ENCODE assay signal across 8 cellular contexts in genomic region chr14:87049886-87050820, GRCh38.
DNase-seq lines count a peak whose midpoint lies in the region; ATAC-seq and TF ChIP-seq lines count a peak whose summit lies in the region.

No MANE protein-coding gene starts in this region.

- H3K27me3 ChIP-seq in HL-60 (ENCODE audit: insufficient read depth, poor library complexity, severe bottlenecking) (no peaks in the 10 kb centered on the region), SJCRH30 (no peaks in the 10 kb centered on the region), spleen (replicated peaks in 1 of 7) (no peaks in the 10 kb centered on the region)

- ATAC-seq in left cardiac atrium (no peak), HG02763 (IDR thresholded peaks at IDR 0.05; ENCODE audit: unreplicated experiment) (no peak)

- H3K36me3 ChIP-seq in SJCRH30 (no peaks in the 10 kb centered on the region), spleen (no peaks in the 10 kb centered on the region)

- intact Hi-C loops in spleen (cut with DNase I; ENCODE audit: low total_unique reads) = no loop called here
- intact Hi-C loops in left cardiac atrium (cut with DNase I) = no loop called here

- TF ChIP-seq CTCF in HL-60 (IDR thresholded peaks at IDR 0.05; ENCODE audit: insufficient read depth, low read length) = peak; percentile 53
- TF ChIP-seq CTCF in spleen (IDR thresholded peaks at IDR 0.05 in 8 of 11, conservative IDR thresholded peaks at IDR 0.05 in 3 of 11) = peak in 3 of 11 experiments; percentile 17 to 32 (median 25)

- H3K4me1 ChIP-seq in SJCRH30 (peaks cover 11% of the 10 kb centered on the region), spleen (no peaks in the 10 kb centered on the region)

- H3K27ac ChIP-seq in HL-60 (replicated peaks) (no peak overlapping the region), SJCRH30 (no peak overlapping the region), spleen (no peak overlapping the region)

- H3K9me3 ChIP-seq in SJCRH30 (replicated peaks) (no peaks in the 10 kb centered on the region), spleen (no peaks in the 10 kb centered on the region)

- no peak for TF ChIP-seq POLR2A in spleen (IDR thresholded peaks at IDR 0.05)

- WGBS in spleen, 5 donors = 39 to 67% (median 54%) methylated on average over 2 of the region's 2 CpGs

- H3K4me3 ChIP-seq in HL-60 (replicated peaks; ENCODE audit: insufficient read depth, low read length) (no peak overlapping the region), SJCRH30 (no peak overlapping the region), spleen (no peak overlapping the region)

- DNase-seq in DMS53 (lab: John Stamatoyannopoulos, UW) (peak; percentile 78), HL-60 (ENCODE audit: low read depth in 1 of 2, low spot score in 1 of 2) (peak; percentile 6 to 9), SJCRH30 (peak; percentile 39 to 67), kidney tubule cell (ENCODE audit: low spot score) (peak; percentile 68), spleen (no peak), left cardiac atrium (no peak)
- no peak for DNase-seq in activated CD4-positive, CD25-positive, alpha-beta regulatory T cell treated with anti-CD3 and anti-CD28 coated beads, Interleukin-2, amount 50 U/mL, for 72 hours

Comparison
In these comparisons a context has a peak if more than half of its experiments do, and no peak if none do; other contexts are left out.
1. DNase-seq: peak in DMS53 (single experiment), HL-60 (2 of 2), SJCRH30 (2 of 2) and kidney tubule cell (single experiment); none in spleen (single experiment), left cardiac atrium (single experiment) and activated CD4-positive, CD25-positive, alpha-beta regulatory T cell treated with anti-CD3 and anti-CD28 coated beads, Interleukin-2, amount 50 U/mL, for 72 hours (single experiment).